ENCODE assay signal across 1 cellular context in genomic region chr1:204924013-204924759, GRCh38.
TF ChIP-seq lines count a peak whose summit lies in the region.

No MANE protein-coding gene starts in this region.

TF ChIP-seq in HepG2, 621 proteins besides CTCF, POLR2A, EP300 and RAD21 (continued from another document):
- TF ChIP-seq, protein P1, sequence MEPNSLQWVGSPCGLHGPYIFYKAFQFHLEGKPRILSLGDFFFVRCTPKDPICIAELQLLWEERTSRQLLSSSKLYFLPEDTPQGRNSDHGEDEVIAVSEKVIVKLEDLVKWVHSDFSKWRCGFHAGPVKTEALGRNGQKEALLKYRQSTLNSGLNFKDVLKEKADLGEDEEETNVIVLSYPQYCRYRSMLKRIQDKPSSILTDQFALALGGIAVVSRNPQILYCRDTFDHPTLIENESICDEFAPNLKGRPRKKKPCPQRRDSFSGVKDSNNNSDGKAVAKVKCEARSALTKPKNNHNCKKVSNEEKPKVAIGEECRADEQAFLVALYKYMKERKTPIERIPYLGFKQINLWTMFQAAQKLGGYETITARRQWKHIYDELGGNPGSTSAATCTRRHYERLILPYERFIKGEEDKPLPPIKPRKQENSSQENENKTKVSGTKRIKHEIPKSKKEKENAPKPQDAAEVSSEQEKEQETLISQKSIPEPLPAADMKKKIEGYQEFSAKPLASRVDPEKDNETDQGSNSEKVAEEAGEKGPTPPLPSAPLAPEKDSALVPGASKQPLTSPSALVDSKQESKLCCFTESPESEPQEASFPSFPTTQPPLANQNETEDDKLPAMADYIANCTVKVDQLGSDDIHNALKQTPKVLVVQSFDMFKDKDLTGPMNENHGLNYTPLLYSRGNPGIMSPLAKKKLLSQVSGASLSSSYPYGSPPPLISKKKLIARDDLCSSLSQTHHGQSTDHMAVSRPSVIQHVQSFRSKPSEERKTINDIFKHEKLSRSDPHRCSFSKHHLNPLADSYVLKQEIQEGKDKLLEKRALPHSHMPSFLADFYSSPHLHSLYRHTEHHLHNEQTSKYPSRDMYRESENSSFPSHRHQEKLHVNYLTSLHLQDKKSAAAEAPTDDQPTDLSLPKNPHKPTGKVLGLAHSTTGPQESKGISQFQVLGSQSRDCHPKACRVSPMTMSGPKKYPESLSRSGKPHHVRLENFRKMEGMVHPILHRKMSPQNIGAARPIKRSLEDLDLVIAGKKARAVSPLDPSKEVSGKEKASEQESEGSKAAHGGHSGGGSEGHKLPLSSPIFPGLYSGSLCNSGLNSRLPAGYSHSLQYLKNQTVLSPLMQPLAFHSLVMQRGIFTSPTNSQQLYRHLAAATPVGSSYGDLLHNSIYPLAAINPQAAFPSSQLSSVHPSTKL (CRISPR knock-in tag; IDR thresholded peaks at IDR 0.05) = peak; percentile 74
- TF ChIP-seq ARID2 (CRISPR knock-in tag; IDR thresholded peaks at IDR 0.05; ENCODE audit: borderline replicate concordance) (no peak), ZNF839 (CRISPR knock-in tag; IDR thresholded peaks at IDR 0.05; ENCODE audit: borderline replicate concordance) (no peak), MIXL1 (CRISPR knock-in tag; IDR thresholded peaks at IDR 0.05) (no peak), DRAP1 (CRISPR knock-in tag; IDR thresholded peaks at IDR 0.05) (no peak), TEAD3 (CRISPR knock-in tag; optimal IDR thresholded peaks at IDR 0.05; ENCODE audit: borderline replicate concordance) (peak; percentile 92), SOX6 (IDR thresholded peaks at IDR 0.05) (no peak), SOX6 (CRISPR knock-in tag; IDR thresholded peaks at IDR 0.05) (0 out of 2 replicates have a peak, but pooled peaks have one; percentile 23), HDAC2 (CRISPR knock-in tag; IDR thresholded peaks at IDR 0.05) (peak; percentile 29; the same call in 1 of the 2 replicates)
